Comparison of ENCODE assay signal across 8 cellular contexts in the genomic region with DNA sequence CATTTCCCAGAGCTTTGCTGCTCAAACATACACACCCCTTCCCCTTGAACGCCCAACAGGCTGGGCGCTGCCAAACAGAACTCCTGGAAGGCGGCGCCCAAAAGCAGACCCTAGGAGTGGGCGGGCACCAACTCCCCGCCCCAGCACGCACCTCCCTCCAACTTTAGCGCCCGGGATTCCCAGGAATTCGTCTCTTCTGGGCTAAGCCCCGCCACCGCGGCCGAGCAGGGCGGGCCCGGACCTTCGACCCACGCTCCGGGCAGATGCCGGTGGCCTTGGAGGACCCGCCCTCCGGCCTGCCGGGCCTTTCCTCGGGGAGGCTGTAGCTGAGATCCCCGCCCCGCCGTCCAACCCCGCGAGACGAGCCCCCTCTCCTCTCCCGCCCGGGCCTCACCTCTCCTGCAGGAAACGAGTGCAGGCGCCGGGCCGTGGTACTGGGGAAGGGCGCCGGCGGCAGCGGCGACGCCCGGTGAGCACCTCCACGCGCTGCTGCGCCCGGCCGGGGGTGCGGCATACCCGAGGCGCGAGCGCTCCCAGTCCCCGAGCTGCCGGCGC. TPM values are rescaled to one million over a fixed set of nuclear protein-coding genes. Genes with fewer than 3 reads are reported as not detected.
A peak's percentile ranks its signal among the peaks of the same experiment; 100 is the strongest.
DNase-seq lines count a peak whose midpoint lies in the region; ATAC-seq and TF ChIP-seq lines count a peak whose summit lies in the region.

No MANE protein-coding gene starts in this region.

- no peak overlapping the region for H3K14ac ChIP-seq in IMR-90 (replicated peaks; ENCODE audit: low read depth, low read length)

- CTCF ChIA-PET in IMR-90 (lab: Yijun Ruan, JAX): no interaction called here

- H3K23ac ChIP-seq in IMR-90 (ENCODE audit: low read depth, low read length): peak overlapping the region; percentile 14; the same call in 1 of the 2 replicates

- TF ChIP-seq POLR2A in IMR-90 (IDR thresholded peaks at IDR 0.05; ENCODE audit: low read depth, low read length) (no peak), Peyer's patch (IDR thresholded peaks at IDR 0.05) (no peak)

- H2BK120ac ChIP-seq in IMR-90 (ENCODE audit: low read depth, low read length): no peak overlapping the region

- no peaks in the 10 kb centered on the region for H3K27me3 ChIP-seq in IMR-90 (ENCODE audit: control insufficient read depth, insufficient read depth, low read length)
- H3K27me3 ChIP-seq in Peyer's patch: no peaks in the 10 kb centered on the region

- H3K27ac Mint-ChIP-seq in brain: peak overlapping the region; percentile 90 to 97 (median 96)

- H3K27me3 Mint-ChIP-seq in brain: peaks cover 4% of the 10 kb centered on the region

- ATAC-seq in GM21723 (IDR thresholded peaks at IDR 0.05; ENCODE audit: unreplicated experiment): peak; percentile 38
- peak; percentile 64 for ATAC-seq in IMR-90 (ENCODE audit: low read depth)

- H4K91ac ChIP-seq in IMR-90 (ENCODE audit: insufficient read depth, low read depth, low read length): no peak overlapping the region

- in situ Hi-C loops in IMR-90 (cut with MboI; ENCODE audit: low sequenced_read_pairs): no loop called here

- TF ChIP-seq RAD21 in IMR-90 (IDR thresholded peaks at IDR 0.05; ENCODE audit: low read length): no peak

- no peak overlapping the region; the same call in 1 of the 2 replicates for H3K56ac ChIP-seq in IMR-90 (ENCODE audit: extremely low read depth, insufficient read depth, low read length)

- H2BK5ac ChIP-seq in IMR-90 (ENCODE audit: low read depth, low read length, poor library complexity, severe bottlenecking): peak overlapping the region; percentile 8

- peak overlapping the region; percentile 86 for H3K4me3 ChIP-seq in IMR-90 (ENCODE audit: insufficient read depth, low read depth, low read length)
- H3K4me3 ChIP-seq in Peyer's patch: peak overlapping the region; percentile 73 to 90 (median 85)

- peaks cover 9% of the 10 kb centered on the region for H3K36me3 Mint-ChIP-seq in brain

- H3K18ac ChIP-seq in IMR-90 (ENCODE audit: low read depth, low read length): no peak overlapping the region

- H3K4me1 ChIP-seq in IMR-90 (ENCODE audit: control insufficient read depth, insufficient read depth, low read length) (no peaks in the 10 kb centered on the region), Peyer's patch (peaks cover 0 to 34% (median 3%) of the 10 kb centered on the region in 4 donors)

- peak overlapping the region; percentile 90 for H3K4me2 ChIP-seq in IMR-90 (ENCODE audit: low read depth, low read length)

- H3K27ac ChIP-seq in IMR-90 (ENCODE audit: insufficient read depth, low read length) (peak overlapping the region; percentile 82), Peyer's patch (peak overlapping the region; percentile 91 to 99 (median 99))

- intact Hi-C loops in IMR-90 (cut with micrococcal nuclease): no loop called here

- H3K9ac ChIP-seq in IMR-90 (ENCODE audit: low read depth, low read length): peak overlapping the region; percentile 55

- DNase-seq in activated CD4-positive, alpha-beta T cell treated with anti-CD3 and anti-CD28 coated beads for 24 hours (ENCODE audit: low read depth in 2 of 2): peak; percentile 4 to 16
- DNase-seq in activated CD4-positive, alpha-beta T cell treated with anti-CD3 and anti-CD28 coated beads for 48 hours: no peak
- DNase-seq in IMR-90 (peak; percentile 50), Peyer's patch (peak; percentile 54 to 89 (median 83)), iPS DF 4.7 (ENCODE audit: extremely low read depth, low spot score) (peak; percentile 25), retina (peak; percentile 83)

- H4K20me1 ChIP-seq in IMR-90 (ENCODE audit: insufficient read depth, low read length): peaks cover 3% of the 10 kb centered on the region

- 1% methylated on average over 24 of the region's 56 CpGs; no CpG with 5 or more reads in 1 of the 2 experiments for WGBS in IMR-90 (ENCODE audit: extremely low coverage in 2 of 2, insufficient read length in 1 of 2), 2 experiments

- peak overlapping the region in 1 of 2 experiments; percentile 36; a peak in 1 of 4 replicates for H4K8ac ChIP-seq in IMR-90 (ENCODE audit: low read depth in 2 of 2, low read length in 2 of 2)

- peaks cover 20 to 34% of the 10 kb centered on the region in 2 experiments for H3K79me1 ChIP-seq in IMR-90 (ENCODE audit: low read depth in 1 of 2, low read length in 2 of 2)

- peak overlapping the region; percentile 98 for H2AFZ ChIP-seq in IMR-90 (replicated peaks; ENCODE audit: low read length, poor library complexity)

- H3K9me3 Mint-ChIP-seq in brain: no peaks in the 10 kb centered on the region

- dilution Hi-C loops in IMR-90 (cut with HindIII; ENCODE audit: low sequenced_read_pairs, unreplicated experiment): no loop called here

- H2BK20ac ChIP-seq in IMR-90 (ENCODE audit: low read depth, low read length): no peak overlapping the region

- H3K9me3 ChIP-seq in IMR-90 (ENCODE audit: control insufficient read depth, insufficient read depth, low read length) (no peaks in the 10 kb centered on the region), Peyer's patch (no peaks in the 10 kb centered on the region)

- BruUV-seq in IMR-90 (replicated peaks; lab: Mats Ljungman, UMichigan): no TSS peak

- POLR2A ChIA-PET in IMR-90 (lab: Charles Lee; ENCODE audit: unreplicated experiment): no interaction called here

- H4K5ac ChIP-seq in IMR-90 (ENCODE audit: low read depth, low read length): no peak overlapping the region

- H3K4me1 Mint-ChIP-seq in brain: peaks cover 39% of the 10 kb centered on the region

- peaks cover 6% of the 10 kb centered on the region; the same call in 1 of the 2 replicates for H3K9me1 ChIP-seq in IMR-90 (ENCODE audit: insufficient read depth, low read length)

- H2AK9ac ChIP-seq in IMR-90 (replicated peaks; ENCODE audit: low read depth, low read length, poor library complexity): peak overlapping the region; percentile 87

- no peak overlapping the region for H2AK5ac ChIP-seq in IMR-90 (ENCODE audit: low read depth, low read length)

- H3K4me3 Mint-ChIP-seq in brain: peak overlapping the region; percentile 90 to 97 (median 95)

- TF ChIP-seq CTCF in IMR-90 (conservative IDR thresholded peaks at IDR 0.05; ENCODE audit: low read depth, low read length): no peak
- no peak for TF ChIP-seq CTCF in Peyer's patch (IDR thresholded peaks at IDR 0.05)
- no peak for TF ChIP-seq CTCF in brain (conservative IDR thresholded peaks at IDR 0.05)

- no peaks in the 10 kb centered on the region for H3K36me3 ChIP-seq in IMR-90 (ENCODE audit: control insufficient read depth, insufficient read depth, low read length)
- H3K36me3 ChIP-seq in Peyer's patch: no peaks in the 10 kb centered on the region

- no peak overlapping the region for H2BK15ac ChIP-seq in IMR-90 (ENCODE audit: low read depth, low read length)

- H3K4ac ChIP-seq in IMR-90 (ENCODE audit: low read depth, low read length): 0 out of 2 replicates have a peak overlapping the region, but pooled peaks have one; percentile 16

TF ChIP-seq in IMR-90, 13 proteins besides CTCF, POLR2A, EP300 and RAD21:
- TF ChIP-seq MAFK (IDR thresholded peaks at IDR 0.05; ENCODE audit: low read depth, low read length): no peak
- TF ChIP-seq MXI1 (IDR thresholded peaks at IDR 0.05; ENCODE audit: borderline replicate concordance, low read depth, low read length): peak; percentile 31

RNA-seq across cellular contexts. Expression of a gene that starts 0.7 kb away (rescaled TPM):
- 4.1 and 5.6 TPM in 2 replicates for total RNA-seq in IMR-90 (2012; rRNA removed)
- polyA plus RNA-seq in IMR-90 (2012; rRNA removed): 6.0 and 6.5 TPM in 2 replicates
- polyA plus RNA-seq in IMR-90 (2012; cell fraction: cytosol; rRNA removed): 3.9 and 4.3 TPM in 2 replicates
- polyA plus RNA-seq in IMR-90 (2012; cell fraction: nucleus; rRNA removed; ENCODE audit: low replicate concordance): 2.6 and 2.7 TPM in 2 replicates
- total RNA-seq in Peyer's patch: 10 to 100 TPM; 20.6 to 49.4 (median 33.6) TPM
- 19.8 TPM for polyA plus RNA-seq in brain (ENCODE audit: insufficient read depth, low read depth, low replicate concordance)
